In the genomic region with DNA sequence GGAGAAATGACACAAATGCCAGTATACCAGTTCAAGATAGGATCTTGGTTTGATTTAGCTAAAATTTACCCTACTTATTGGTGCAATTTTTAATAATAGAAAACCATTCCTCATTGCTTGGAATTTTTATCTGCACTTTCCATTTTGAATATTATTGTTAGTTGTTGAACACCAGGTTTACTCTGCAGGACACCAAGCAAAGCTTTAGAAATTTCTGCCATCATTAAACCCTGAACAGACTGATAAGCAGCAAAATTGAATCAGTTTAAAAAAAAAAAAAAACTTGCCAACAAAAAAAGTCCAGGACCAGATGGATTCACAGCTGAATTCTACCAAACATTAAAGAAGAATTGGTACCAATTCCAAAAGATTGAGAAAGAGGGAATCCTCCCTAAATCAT, we compare ENCODE assay signal across 29 cellular contexts.
"Had no signal": no experiment of that assay in that cellular context is flagged by ENCODE, and none has a peak within 500 bp of the region (broad histone marks: within the 10 kb centered on the region; RNA-seq: fewer than 3 reads in every experiment).

No MANE protein-coding gene starts in this region.

- H3K4me1 ChIP-seq: parathyroid adenoma, uterus had no signal

- H3K36me3 ChIP-seq: neural progenitor cell, ovary, right lobe of liver, sigmoid colon, stomach, suprapubic skin, tibial artery, transverse colon, upper lobe of right lung, uterus had no signal

- H3K4me2 ChIP-seq: neural progenitor cell had no signal

- H3K36me3 Mint-ChIP-seq: natural killer cell; stimulated activated effector memory CD8-positive, alpha-beta T cell treated with anti-CD3 and anti-CD28 coated beads, Interleukin-12 subunit alpha, Interleukin-12 subunit beta, amount 100 ng/mL, for 72 hours had no signal

- DNase-seq: natural killer cell; occipital lobe; ovary; posterior cingulate gyrus; psoas muscle; right cardiac atrium; right lobe of liver; sigmoid colon; small intestine; stimulated activated CD4-positive, alpha-beta T cell treated with anti-CD3 and anti-CD28 coated beads, Interleukin-15, amount 100 ng/mL, for 24 hours; stimulated activated CD4-positive, alpha-beta T cell treated with anti-CD3 and anti-CD28 coated beads, Interleukin-2, amount 100 ng/mL, for 24 hours; stimulated activated CD4-positive, alpha-beta T cell treated with anti-CD3 and anti-CD28 coated beads, Interleukin-2, amount 100 ng/mL, for 48 hours; stimulated activated CD4-positive, alpha-beta T cell treated with anti-CD3 and anti-CD28 coated beads, Interleukin-4, amount 100 ng/mL, for 24 hours; stimulated activated naive B cell treated with anti-CD40 and anti-IgM and Interleukin-4, amounts not matched to agents 10 μg/mL and 1 μg/mL and 100 μg/mL, for 72 hours; stimulated activated naive CD4-positive, alpha-beta T cell treated with Interleukin-2 at 50 U/mL for 16 hours; stomach; testis; tibial artery; transverse colon; upper lobe of right lung; uterus had no signal

- H3K79me2 ChIP-seq: parathyroid adenoma had no signal

- H2AFZ ChIP-seq: neural progenitor cell, parathyroid adenoma had no signal

- H3K4me3 ChIP-seq: neural progenitor cell, ovary, psoas muscle, right lobe of liver, sigmoid colon, stomach, suprapubic skin, testis, tibial artery, transverse colon, upper lobe of right lung, uterus had no signal

- ATAC-seq: natural killer cell; psoas muscle; right cardiac atrium; stimulated activated effector memory CD8-positive, alpha-beta T cell treated with anti-CD3 and anti-CD28 coated beads, Interleukin-12 subunit alpha, Interleukin-12 subunit beta, amount 100 ng/mL, for 72 hours; stimulated activated naive B cell treated with anti-CD40 and anti-IgM and Interleukin-4, amounts not matched to agents 10 μg/mL and 1 μg/mL and 100 μg/mL, for 72 hours; upper lobe of right lung had no signal

- H3K27me3 ChIP-seq: neural progenitor cell, ovary, right lobe of liver, sigmoid colon, stomach, suprapubic skin, testis, tibial artery, transverse colon, upper lobe of right lung, uterus had no signal

- H3K27ac ChIP-seq: neural progenitor cell, ovary, parathyroid adenoma, psoas muscle, sigmoid colon, stomach, suprapubic skin, testis, tibial artery, upper lobe of right lung, uterus had no signal

- H3K4me3 Mint-ChIP-seq: natural killer cell; nephron; neural progenitor cell; stimulated activated effector memory CD8-positive, alpha-beta T cell treated with anti-CD3 and anti-CD28 coated beads, Interleukin-12 subunit alpha, Interleukin-12 subunit beta, amount 100 ng/mL, for 72 hours; stimulated activated naive B cell treated with anti-CD40 and anti-IgM and Interleukin-4, amounts not matched to agents 10 μg/mL and 1 μg/mL and 100 μg/mL, for 72 hours; stimulated activated naive CD8-positive, alpha-beta T cell treated with anti-CD3 and anti-CD28 coated beads, Interleukin-15, Interleukin-2, amounts not matched to agents 100 ng/mL and 50 ng/mL, for 24 hours; type B pancreatic cell had no signal

- H3K27me3 Mint-ChIP-seq: progenitor cell of endocrine pancreas; stimulated activated naive B cell treated with anti-CD40 and anti-IgM and Interleukin-4, amounts not matched to agents 10 μg/mL and 1 μg/mL and 100 μg/mL, for 72 hours; stimulated activated naive CD8-positive, alpha-beta T cell treated with anti-CD3 and anti-CD28 coated beads, Interleukin-15, Interleukin-2, amounts not matched to agents 100 ng/mL and 50 ng/mL, for 24 hours; type B pancreatic cell had no signal

- H3K27ac Mint-ChIP-seq: natural killer cell; nephron; neural progenitor cell; progenitor cell of endocrine pancreas; stimulated activated effector memory CD8-positive, alpha-beta T cell treated with anti-CD3 and anti-CD28 coated beads, Interleukin-12 subunit alpha, Interleukin-12 subunit beta, amount 100 ng/mL, for 72 hours; stimulated activated naive B cell treated with anti-CD40 and anti-IgM and Interleukin-4, amounts not matched to agents 10 μg/mL and 1 μg/mL and 100 μg/mL, for 72 hours; stimulated activated naive CD8-positive, alpha-beta T cell treated with anti-CD3 and anti-CD28 coated beads, Interleukin-15, Interleukin-2, amounts not matched to agents 100 ng/mL and 50 ng/mL, for 24 hours had no signal

- H3K9me3 Mint-ChIP-seq: natural killer cell; nephron; stimulated activated effector memory CD8-positive, alpha-beta T cell treated with anti-CD3 and anti-CD28 coated beads, Interleukin-12 subunit alpha, Interleukin-12 subunit beta, amount 100 ng/mL, for 72 hours; stimulated activated naive CD8-positive, alpha-beta T cell treated with anti-CD3 and anti-CD28 coated beads, Interleukin-15, Interleukin-2, amounts not matched to agents 100 ng/mL and 50 ng/mL, for 24 hours had no signal
